ENCODE assay signal across 8 cellular contexts in the genomic region with DNA sequence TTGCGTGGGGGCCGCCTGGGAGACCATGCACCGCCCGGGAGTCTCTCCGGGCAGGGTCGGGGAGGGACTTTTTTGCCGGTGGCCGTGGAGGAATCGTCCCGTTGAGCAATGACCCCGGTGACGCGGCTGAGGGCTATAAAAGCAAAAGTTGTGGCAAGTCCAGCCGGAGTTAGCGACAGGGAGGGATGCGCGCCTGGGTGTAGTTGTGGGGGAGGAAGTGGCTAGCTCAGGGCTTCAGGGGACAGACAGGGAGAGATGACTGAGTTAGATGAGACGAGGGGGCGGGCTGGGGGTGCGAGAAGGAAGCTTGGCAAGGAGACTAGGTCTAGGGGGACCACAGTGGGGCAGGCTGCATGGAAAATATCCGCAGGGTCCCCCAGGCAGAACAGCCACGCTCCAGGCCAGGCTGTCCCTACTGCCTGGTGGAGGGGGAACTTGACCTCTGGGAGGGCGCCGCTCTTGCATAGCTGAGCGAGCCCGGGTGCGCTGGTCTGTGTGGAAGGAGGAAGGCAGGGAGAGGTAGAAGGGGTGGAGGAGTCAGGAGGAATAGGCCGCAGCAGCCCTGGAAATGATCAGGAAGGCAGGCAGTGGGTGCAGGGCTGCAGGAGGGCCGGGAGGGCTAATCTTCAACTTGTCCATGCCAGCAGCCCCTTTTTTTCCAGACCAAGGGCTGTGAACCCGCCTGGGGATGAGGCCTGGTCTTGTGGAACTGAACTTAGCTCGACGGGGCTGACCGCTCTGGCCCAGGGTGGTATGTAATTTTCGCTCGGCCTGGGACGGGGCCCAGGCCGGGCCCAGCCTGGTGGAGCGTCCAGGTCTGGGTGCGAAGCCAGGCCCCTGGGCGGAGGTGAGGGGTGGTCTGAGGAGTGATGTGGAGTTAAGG. TPM values are rescaled to one million over a fixed set of nuclear protein-coding genes. Genes with fewer than 3 reads are reported as not detected.
DNase-seq lines count a peak whose midpoint lies in the region; ATAC-seq and TF ChIP-seq lines count a peak whose summit lies in the region.

NEAT1 (plus strand) TSS at position 166 of the 883 bp plus-strand sequence.

- ATAC-seq in CD8-positive, alpha-beta T cell = peak; percentile 2
- ATAC-seq in HG03045 (IDR thresholded peaks at IDR 0.05; ENCODE audit: unreplicated experiment) (peak; percentile 20), Panc1 (peak; percentile 48), GM21367 (IDR thresholded peaks at IDR 0.05; ENCODE audit: unreplicated experiment) (no peak)

- peaks cover 53% of the 10 kb centered on the region for H3K4me1 ChIP-seq in CD8-positive, alpha-beta T cell (ENCODE audit: insufficient read depth, low read length)
- H3K4me1 ChIP-seq in Panc1 (ENCODE audit: control insufficient read depth, insufficient read depth, low read length) (peaks cover 51% of the 10 kb centered on the region), muscle layer of colon (ENCODE audit: insufficient read depth, low read length) (peaks cover 45% of the 10 kb centered on the region)

- H3K9ac ChIP-seq in muscle layer of colon (ENCODE audit: low read length) = peak within 1 kb of the TSS; percentile 100

- no peak for TF ChIP-seq CTCF in CD8-positive, alpha-beta T cell (IDR thresholded peaks at IDR 0.05)
- no peak for TF ChIP-seq CTCF in Panc1 (IDR thresholded peaks at IDR 0.05)

- DNase-seq in CD8-positive, alpha-beta T cell = peak; percentile 79 to 94 (median 92)
- no peak for DNase-seq in Panc1 (ENCODE audit: low read depth, low spot score)
- DNase-seq in activated T-cell treated with anti-CD3 and anti-CD28 coated beads, Interleukin-2, amount 50 U/mL, for 24 hours = peak; percentile 98
- peak; percentile 94 to 98 for DNase-seq in erythroblast (lab: John Stamatoyannopoulos, UW)
- peak; percentile 86 to 90 for DNase-seq in stimulated activated CD8-positive, alpha-beta memory T cell treated with anti-CD3 and anti-CD28 coated beads, Interleukin-7, amount 100 ng/mL, for 1 hour (ENCODE audit: low read depth in 2 of 2)

- no peaks in the 10 kb centered on the region for H3K9me3 Mint-ChIP-seq in CD8-positive, alpha-beta T cell
- H3K9me3 Mint-ChIP-seq in activated T-cell treated with anti-CD3 and anti-CD28 coated beads, Interleukin-2, amount 50 U/mL, for 24 hours = no peaks in the 10 kb centered on the region

- in situ Hi-C loops in Panc1 (cut with HindIII; ENCODE audit: low pct_unique_long_range_greater_than_20kb, low sequenced_read_pairs) = loop anchor here (5.0 kb wide), 1 partner anchor 74 kb away; the partner anchor contains the start of gene MALAT1

- peak within 1 kb of the TSS; percentile 76 for H3K4me3 ChIP-seq in CD8-positive, alpha-beta T cell (ENCODE audit: low read depth, low read length)
- H3K4me3 ChIP-seq in Panc1 (ENCODE audit: low read depth in 2 of 2, low read length in 2 of 2) = peak within 1 kb of the TSS; percentile 91 to 99
- peak within 1 kb of the TSS; percentile 58 to 95 for H3K4me3 ChIP-seq in muscle layer of colon (ENCODE audit: low read depth in 1 of 2, low read length in 2 of 2)

- H3K36me3 ChIP-seq in CD8-positive, alpha-beta T cell (ENCODE audit: insufficient read depth, low read length) = no peaks in the 10 kb centered on the region
- H3K36me3 ChIP-seq in Panc1 (ENCODE audit: control insufficient read depth, insufficient read depth, low read length) (peaks cover 25% of the 10 kb centered on the region), muscle layer of colon (ENCODE audit: insufficient read depth, low read length) (peaks cover 33% of the 10 kb centered on the region)

- H3K9me3 ChIP-seq in CD8-positive, alpha-beta T cell (ENCODE audit: low read length) = no peaks in the 10 kb centered on the region
- no peaks in the 10 kb centered on the region for H3K9me3 ChIP-seq in Panc1 (ENCODE audit: control insufficient read depth, insufficient read depth, low read depth, low read length)
- no peaks in the 10 kb centered on the region for H3K9me3 ChIP-seq in muscle layer of colon (ENCODE audit: low read length)

- TSS peak; percentile 79 for BruUV-seq in Panc1 (replicated peaks; lab: Mats Ljungman, UMichigan)

- H3K4me1 Mint-ChIP-seq in CD8-positive, alpha-beta T cell (ENCODE audit: low read depth) = peaks cover 58% of the 10 kb centered on the region
- peaks cover 56% of the 10 kb centered on the region for H3K4me1 Mint-ChIP-seq in activated T-cell treated with anti-CD3 and anti-CD28 coated beads, Interleukin-2, amount 50 U/mL, for 24 hours (ENCODE audit: low read depth)

- peak within 1 kb of the TSS; percentile 99 for H3K27ac ChIP-seq in CD8-positive, alpha-beta T cell (ENCODE audit: low read depth, low read length)
- H3K27ac ChIP-seq in Panc1 (ENCODE audit: low read length) = peak within 1 kb of the TSS; percentile 100
- peak within 1 kb of the TSS; percentile 100 for H3K27ac ChIP-seq in muscle layer of colon (ENCODE audit: low read depth, low read length)

- TF ChIP-seq POLR2A in erythroblast (IDR thresholded peaks at IDR 0.05; ENCODE audit: low read length) = peak; percentile 100

- H3K4me3 Mint-ChIP-seq in CD8-positive, alpha-beta T cell = peak within 1 kb of the TSS; percentile 94
- peak within 1 kb of the TSS; percentile 100 for H3K4me3 Mint-ChIP-seq in activated T-cell treated with anti-CD3 and anti-CD28 coated beads, Interleukin-2, amount 50 U/mL, for 24 hours

- CTCF ChIA-PET in CD8-positive, alpha-beta T cell (lab: Charles Lee) = interaction anchor here (1.5 to 15.0 kb wide), 4 partner anchors 9 to 86 kb away, joined by 5 to 229 read pairs (median 114); partner anchors contain the start of gene MALAT1
- CTCF ChIA-PET in Panc1 (lab: Charles Lee) = interaction anchor here (0.6 to 0.7 kb wide), 4 partner anchors 46 to 205 kb away, joined by 3 to 8 read pairs (median 5); no protein-coding TSS in a partner anchor

- intact Hi-C loops in CD8-positive, alpha-beta T cell (cut with DNase I, micrococcal nuclease) = loop anchor here in 1 of 2 experiments (2.0 to 10.0 kb wide), 4 partner anchors 76 to 894 kb away; partner anchors contain the start of genes CD248, EHD1, MALAT1 and SF1
- intact Hi-C loops in Panc1 (cut with micrococcal nuclease; ENCODE audit: unreplicated experiment) = no loop called here

- no peaks in the 10 kb centered on the region for H3K27me3 ChIP-seq in CD8-positive, alpha-beta T cell (ENCODE audit: insufficient read depth, low read length)
- H3K27me3 ChIP-seq in Panc1 (ENCODE audit: control insufficient read depth, insufficient read depth, low read length) = no peaks in the 10 kb centered on the region
- no peaks in the 10 kb centered on the region for H3K27me3 ChIP-seq in muscle layer of colon (ENCODE audit: control insufficient read depth in 1 of 2, insufficient read depth in 2 of 2, low read length in 2 of 2)

- no peaks in the 10 kb centered on the region for H3K27me3 Mint-ChIP-seq in CD8-positive, alpha-beta T cell (ENCODE audit: low read depth)
- peaks cover 2% of the 10 kb centered on the region for H3K27me3 Mint-ChIP-seq in activated T-cell treated with anti-CD3 and anti-CD28 coated beads, Interleukin-2, amount 50 U/mL, for 24 hours

- peaks cover 51% of the 10 kb centered on the region for H3K36me3 Mint-ChIP-seq in CD8-positive, alpha-beta T cell
- H3K36me3 Mint-ChIP-seq in activated T-cell treated with anti-CD3 and anti-CD28 coated beads, Interleukin-2, amount 50 U/mL, for 24 hours (ENCODE audit: low read depth) = peaks cover 76% of the 10 kb centered on the region

- POLR2A ChIA-PET in CD8-positive, alpha-beta T cell (lab: Charles Lee) = interaction anchor here (0.6 to 19.2 kb wide), 33 partner anchors 5 to 890 kb away, joined by 3 to 1786 read pairs (median 4); partner anchors contain the start of genes EHBP1L1, FAM89B, FRMD8 and MALAT1
- POLR2A ChIA-PET in Panc1 (lab: Charles Lee) = interaction anchor here (0.6 to 7.3 kb wide), 22 partner anchors 13 to 222 kb away, joined by 3 to 108 read pairs (median 6); partner anchors contain the start of genes MALAT1 and ZNRD2

- peak within 1 kb of the TSS; percentile 98 for H3K27ac Mint-ChIP-seq in CD8-positive, alpha-beta T cell
- H3K27ac Mint-ChIP-seq in activated T-cell treated with anti-CD3 and anti-CD28 coated beads, Interleukin-2, amount 50 U/mL, for 24 hours = peak within 1 kb of the TSS; percentile 100

RNA-seq across cellular contexts. Expression of gene NEAT1, which starts in this region (rescaled TPM):
- total RNA-seq in CD8-positive, alpha-beta T cell = 100 to 1,000 TPM; 198 to 201 TPM
- total RNA-seq in Panc1 (2021; ENCODE audit: unreplicated experiment) = 731 TPM
- 190 TPM for polyA plus RNA-seq in Panc1 (2012; ENCODE audit: insufficient read length)
